Comparison of ENCODE assay signal across 25 cellular contexts in the genomic region with DNA sequence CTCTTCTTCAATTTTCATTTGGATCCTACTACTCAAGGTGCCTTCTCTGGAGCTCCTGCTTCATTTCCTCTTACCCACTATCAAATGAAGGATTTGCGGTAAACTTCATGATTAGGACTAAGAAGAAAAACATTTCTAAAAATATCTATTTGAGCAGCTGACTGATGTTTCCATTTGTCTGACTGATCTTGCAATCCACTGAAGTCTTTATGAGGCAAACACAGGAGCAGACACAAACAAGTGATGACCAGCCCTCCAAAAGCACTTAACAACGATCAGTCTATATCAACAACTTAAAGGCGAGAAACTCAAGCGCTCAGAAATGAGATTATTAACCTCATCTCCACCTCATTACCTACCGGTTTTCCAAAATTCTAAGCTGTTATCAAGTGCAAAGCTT. TPM values are rescaled to one million over a fixed set of nuclear protein-coding genes. Genes with fewer than 3 reads are reported as not detected.
DNase-seq lines count a peak whose midpoint lies in the region; ATAC-seq, FAIRE-seq and TF ChIP-seq lines count a peak whose summit lies in the region.
"Had no signal": no experiment of that assay in that cellular context is flagged by ENCODE, and none has a peak within 500 bp of the region (broad histone marks: within the 10 kb centered on the region; RNA-seq: fewer than 3 reads in every experiment).

No MANE protein-coding gene starts in this region.

- no peak for TF ChIP-seq POLR2A in K562 (conservative IDR thresholded peaks at IDR 0.05)

- in situ Hi-C loops in K562 (cut with MboI), result no loop called here

- ATAC-seq in K562 (peak; percentile 26; the same call in 2 of the 3 replicates), HG02678 (IDR thresholded peaks at IDR 0.05; ENCODE audit: unreplicated experiment) (no peak)
- ATAC-seq: activated naive CD4-positive, alpha-beta T cell treated with anti-CD3 and anti-CD28 coated beads, Interleukin-2, amount 50 U/mL, for 72 hours; esophagus mucosa; T-cell had no signal

- H3K36me3 ChIP-seq in BLaER1, result no peaks in the 10 kb centered on the region
- no peaks in the 10 kb centered on the region for H3K36me3 ChIP-seq in HUES48 (ENCODE audit: control insufficient read depth, insufficient read depth, low read length)
- peaks cover 3% of the 10 kb centered on the region; the same call in 2 of the 3 replicates for H3K36me3 ChIP-seq in K562 (ENCODE audit: control insufficient read depth, insufficient read depth, low read length)
- no peaks in the 10 kb centered on the region for H3K36me3 ChIP-seq in H7 (replicated peaks; ENCODE audit: control insufficient read depth, insufficient read depth, low read length)
- H3K36me3 ChIP-seq in PC-9 (ENCODE audit: low read depth), result no peaks in the 10 kb centered on the region
- H3K36me3 ChIP-seq: sigmoid colon, vagina had no signal

- no peak for TF ChIP-seq RAD21 in K562 (CRISPR knock-in tag; conservative IDR thresholded peaks at IDR 0.05 in 1 of 2, IDR thresholded peaks at IDR 0.05 in 1 of 2)

- BruUV-seq in K562 (replicated peaks; lab: Mats Ljungman, UMichigan), result no TSS peak
- BruUV-seq in PC-9 (replicated peaks; lab: Mats Ljungman, UMichigan), result no TSS peak

- POLR2A ChIA-PET in K562 (lab: Yijun Ruan, JAX), result interaction anchor here (0.7 to 1.0 kb wide), 3 partner anchors 9 to 137 kb away, joined by 3 to 4 read pairs (median 3); no protein-coding TSS in a partner anchor
- POLR2A ChIA-PET in PC-9 (lab: Charles Lee; ENCODE audit: unreplicated experiment), result no interaction called here

- H3K27ac ChIP-seq in BLaER1 (no peak overlapping the region), HUES48 (ENCODE audit: low read depth, low read length) (peak overlapping the region; percentile 45), K562 (ENCODE audit: extremely low read depth, low read depth, low read length) (0 out of 3 replicates have a peak overlapping the region, but pooled peaks have one; percentile 3), PC-9 (no peak overlapping the region)
- H3K27ac ChIP-seq: parathyroid adenoma, sigmoid colon, vagina had no signal

- H3K9me2 ChIP-seq in PC-9 (ENCODE audit: insufficient read depth), result no peaks in the 10 kb centered on the region

- WGBS in K562 (ENCODE audit: insufficient coverage, low coverage, missing lambda C conversion rate), result 38% methylated on average over 5 of the region's 5 CpGs

- intact Hi-C loops in K562 (cut with micrococcal nuclease), result no loop called here
- intact Hi-C loops in PC-9 (cut with micrococcal nuclease; ENCODE audit: unreplicated experiment), result no loop called here

- H3K9ac ChIP-seq in BLaER1 (no peak overlapping the region), HUES48 (ENCODE audit: low read depth, low read length) (no peak overlapping the region), K562 (ENCODE audit: insufficient read depth in 1 of 2, low read depth in 2 of 2, low read length in 2 of 2) (no peak overlapping the region)
- H3K9ac ChIP-seq: parathyroid adenoma had no signal

- DNase-seq in K562 (ENCODE audit: extremely low read depth in 1 of 4, low spot score in 3 of 4) (peak in 1 of 4 experiments; percentile 21), hepatic stellate cell (ENCODE audit: low spot score) (peak; percentile 17), H7 (no peak), PC-9 (no peak), RPMI8226 (no peak)
- DNase-seq: activated CD4-positive, alpha-beta T cell treated with anti-CD3 and anti-CD28 coated beads for 4 hours; effector CD8-positive, alpha-beta T cell; H9; midbrain; NCI-H146; NCI-H2171; NCI-H526; SIG-M5; sigmoid colon; substantia nigra; T-cell had no signal

- H3K79me2 ChIP-seq in K562 (ENCODE audit: control insufficient read depth, insufficient read depth, low read length) (peaks cover 82% of the 10 kb centered on the region), PC-9 (ENCODE audit: low read depth) (0 out of 2 replicates have a peak, but pooled peaks cover 12% of the 10 kb centered on the region)

- no peaks in the 10 kb centered on the region for H4K20me1 ChIP-seq in BLaER1
- H4K20me1 ChIP-seq in K562 (replicated peaks; ENCODE audit: control insufficient read depth, insufficient read depth, low read length), result no peaks in the 10 kb centered on the region
- H4K20me1 ChIP-seq in PC-9 (ENCODE audit: insufficient read depth), result no peaks in the 10 kb centered on the region; the same call in 1 of the 2 replicates

- no peaks in the 10 kb centered on the region for H3F3A ChIP-seq in PC-9 (ENCODE audit: insufficient read depth, low read depth)

- no peak for TF ChIP-seq EP300 in K562 (IDR thresholded peaks at IDR 0.05; ENCODE audit: low read length)

- TF ChIP-seq CTCF in K562 (IDR thresholded peaks at IDR 0.05 in 2 of 3, conservative IDR thresholded peaks at IDR 0.05 in 1 of 3; ENCODE audit: insufficient read depth in 2 of 3, low read depth in 1 of 3, low read length in 3 of 3), result no peak
- TF ChIP-seq CTCF in PC-9 (conservative IDR thresholded peaks at IDR 0.05), result no peak

- H3K4me3 ChIP-seq in BLaER1, result no peak overlapping the region
- H3K4me3 ChIP-seq in HUES48 (ENCODE audit: low read depth, low read length), result no peak overlapping the region
- no peak overlapping the region for H3K4me3 ChIP-seq in K562
- H3K4me3 ChIP-seq in H7 (ENCODE audit: insufficient read depth, low read depth, low read length), result no peak overlapping the region
- no peak overlapping the region for H3K4me3 ChIP-seq in PC-9
- H3K4me3 ChIP-seq: sigmoid colon, vagina had no signal

- H3K27me3 ChIP-seq in BLaER1, result no peaks in the 10 kb centered on the region
- H3K27me3 ChIP-seq in HUES48 (ENCODE audit: control insufficient read depth, insufficient read depth, low read length), result no peaks in the 10 kb centered on the region
- H3K27me3 ChIP-seq in K562 (ENCODE audit: control insufficient read depth in 2 of 2, insufficient read depth in 2 of 2, low read length in 2 of 2), result no peaks in the 10 kb centered on the region
- H3K27me3 ChIP-seq in H7 (ENCODE audit: control insufficient read depth, insufficient read depth, low read length), result no peaks in the 10 kb centered on the region
- H3K27me3 ChIP-seq in PC-9 (ENCODE audit: insufficient read depth, low read depth), result no peaks in the 10 kb centered on the region
- H3K27me3 ChIP-seq: sigmoid colon, vagina had no signal

- CTCF ChIA-PET in K562 (lab: Yijun Ruan, JAX; ENCODE audit: low intra/inter-chr PET ratio) (no interaction called here), PC-9 (lab: Charles Lee) (no interaction called here)

- H3K4me1 ChIP-seq in BLaER1, result peaks cover 14% of the 10 kb centered on the region
- H3K4me1 ChIP-seq in HUES48 (ENCODE audit: control insufficient read depth, insufficient read depth, low read length), result peaks cover 32% of the 10 kb centered on the region
- H3K4me1 ChIP-seq in K562 (replicated peaks in 1 of 2; ENCODE audit: control insufficient read depth in 2 of 2, insufficient read depth in 2 of 2, low read length in 2 of 2), result peaks cover 12 to 18% of the 10 kb centered on the region in 2 experiments; a peak in 3 of 5 replicates
- no peaks in the 10 kb centered on the region for H3K4me1 ChIP-seq in PC-9 (replicated peaks; ENCODE audit: insufficient read depth)
- H3K4me1 ChIP-seq: parathyroid adenoma had no signal

- no peak overlapping the region for H2AFZ ChIP-seq in K562 (ENCODE audit: low read depth, low read length)
- H2AFZ ChIP-seq in PC-9, result no peak overlapping the region
- H2AFZ ChIP-seq: parathyroid adenoma had no signal

- no peaks in the 10 kb centered on the region for H3K9me1 ChIP-seq in K562 (ENCODE audit: control insufficient read depth, insufficient read depth, low read length)

- peaks cover 20% of the 10 kb centered on the region; the same call in 1 of the 2 replicates for H3K9me3 ChIP-seq in BLaER1
- H3K9me3 ChIP-seq in HUES48 (ENCODE audit: control insufficient read depth, insufficient read depth, low read length), result no peaks in the 10 kb centered on the region; the same call in 1 of the 2 replicates
- H3K9me3 ChIP-seq in K562 (replicated peaks; ENCODE audit: control insufficient read depth, insufficient read depth, low read depth, low read length), result no peaks in the 10 kb centered on the region
- H3K9me3 ChIP-seq in PC-9 (ENCODE audit: insufficient read depth, low read depth), result no peaks in the 10 kb centered on the region
- H3K9me3 ChIP-seq: sigmoid colon, vagina had no signal

- FAIRE-seq in K562 (lab: Jason Lieb, UNC), result peak; percentile 60
- FAIRE-seq: D721Med, TTC549 had no signal

- peak overlapping the region; percentile 34 for H3K4me2 ChIP-seq in BLaER1
- no peak overlapping the region for H3K4me2 ChIP-seq in K562 (ENCODE audit: insufficient read depth, low read length)
- H3K4me2 ChIP-seq in PC-9, result no peak overlapping the region

TF ChIP-seq in K562, 482 proteins besides CTCF, POLR2A, EP300 and RAD21 (continues in another document):
- TF ChIP-seq ZNF143 (CRISPR knock-in tag; IDR thresholded peaks at IDR 0.05) (no peak), ZNF778 (CRISPR knock-in tag; IDR thresholded peaks at IDR 0.05) (no peak), EGR1 (conservative IDR thresholded peaks at IDR 0.05) (no peak), CBX1 (IDR thresholded peaks at IDR 0.05; ENCODE audit: low read depth) (no peak), RBM39 (optimal IDR thresholded peaks at IDR 0.05; ENCODE audit: low read depth, low read length) (no peak)
- TF ChIP-seq, protein P1, sequence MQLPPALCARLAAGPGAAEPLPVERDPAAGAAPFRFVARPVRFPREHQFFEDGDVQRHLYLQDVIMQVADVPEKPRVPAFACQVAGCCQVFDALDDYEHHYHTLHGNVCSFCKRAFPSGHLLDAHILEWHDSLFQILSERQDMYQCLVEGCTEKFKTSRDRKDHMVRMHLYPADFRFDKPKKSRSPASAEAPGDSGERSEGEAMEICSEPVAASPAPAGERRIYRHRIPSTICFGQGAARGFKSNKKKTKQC (CRISPR knock-in tag; IDR thresholded peaks at IDR 0.05), result no peak

RNA-seq across cellular contexts. Expression of a gene that starts 26.2 kb away (rescaled TPM):
- 52.8 and 159 TPM in 2 replicates for total RNA-seq in K562 (2011; cell fraction: chromatin; rRNA removed; ENCODE audit: low replicate concordance)
- 43.4 and 53.4 TPM in 2 replicates for total RNA-seq in K562 (2011; cell fraction: nucleolus; rRNA removed)
- 46.3 and 48.5 TPM in 2 replicates for total RNA-seq in K562 (2011; cell fraction: nucleoplasm; rRNA removed)
- total RNA-seq in K562 (2014; rRNA removed) (28.3 and 32.1 TPM in 2 replicates), K562 (2014; rRNA removed; fragmentation: Illumina TruSeq; extraction: Trizol) (81.0 and 94.9 TPM in 2 replicates), K562 (2015; rRNA removed; fragmentation: Illumina TruSeq; extraction: Trizol) (70.2 and 78.3 TPM in 2 replicates), K562 (2021) (82.7 and 88.6 TPM in 2 replicates), PC-9 (2021) (53.2 and 66.5 TPM in 2 replicates)
- polyA plus RNA-seq in K562 (2011; rRNA removed) (34.2 and 52.7 TPM in 2 replicates), K562 (2014; fragmentation: Illumina TruSeq; extraction: Trizol) (36.2 and 42.8 TPM in 2 replicates), K562 (2014; fragmentation: Nextera tagmentation; extraction: Ambion mirVana) (10 to 100 TPM; 17.4 to 19.9 TPM), K562 (2014; rRNA removed) (25.6 and 31.4 TPM in 2 replicates)
- 15.3 and 41.1 TPM in 2 replicates for polyA plus RNA-seq in K562 (2011; cell fraction: cytosol; rRNA removed)
- polyA plus RNA-seq in K562 (2011; cell fraction: nucleus; rRNA removed), result 19.3 and 21.6 TPM in 2 replicates
- 28.9 and 29.0 TPM in 2 replicates for polyA plus RNA-seq in K562 (2012)
- 334 and 360 TPM in 2 replicates for polyA minus RNA-seq in K562 (2011; rRNA and poly(A)+ RNA removed)
- polyA minus RNA-seq in K562 (2011; cell fraction: cytosol; rRNA and poly(A)+ RNA removed), result 66.7 and 80.0 TPM in 2 replicates
- polyA minus RNA-seq in K562 (2011; cell fraction: nucleus; rRNA and poly(A)+ RNA removed), result 73.6 and 124 TPM in 2 replicates
- total RNA-seq in H7 (2014; rRNA removed; shearing (Covaris generic)), result 32.5 and 50.1 TPM in 2 replicates

Comparison
In these comparisons a context has a peak if more than half of its experiments do, and no peak if none do; other contexts are left out.
1. H3K27ac ChIP-seq: peak in HUES48 (single experiment) and K562 (single experiment); none in BLaER1 (single experiment) and PC-9 (single experiment).